Comparison of ENCODE assay signal across 27 cellular contexts in the genomic region with DNA sequence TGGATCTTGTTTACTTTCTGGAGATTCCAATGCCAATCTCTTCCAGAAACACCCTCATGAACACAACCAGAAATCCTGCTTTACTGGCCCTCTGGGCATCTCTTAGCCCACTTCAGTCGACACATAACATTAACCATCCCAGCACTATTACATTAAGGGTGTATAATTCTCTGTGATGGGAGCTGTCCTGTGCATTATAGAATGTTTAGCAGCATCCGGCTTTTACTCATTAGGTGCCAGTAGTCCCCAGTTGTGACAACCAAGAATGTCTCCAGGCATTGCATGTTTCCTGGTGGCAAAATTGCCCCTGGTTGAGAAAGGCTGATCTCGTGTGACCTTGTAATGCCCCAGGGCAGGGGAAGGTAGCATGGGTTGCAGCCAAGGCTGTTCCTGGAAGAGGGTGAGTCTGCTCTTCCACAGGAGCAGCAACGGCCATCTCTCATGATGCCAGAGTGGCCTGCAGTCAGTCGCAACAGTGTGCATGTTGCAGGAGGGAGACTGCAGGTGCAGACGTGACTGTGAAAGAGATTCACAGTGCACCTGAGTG. TPM values are rescaled to one million over a fixed set of nuclear protein-coding genes. Genes with fewer than 3 reads are reported as not detected.
DNase-seq lines count a peak whose midpoint lies in the region; ATAC-seq and TF ChIP-seq lines count a peak whose summit lies in the region.
"Had no signal": no experiment of that assay in that cellular context is flagged by ENCODE, and none has a peak within 500 bp of the region (broad histone marks: within the 10 kb centered on the region; RNA-seq: fewer than 3 reads in every experiment).

No MANE protein-coding gene starts in this region.

- H3K27me3 ChIP-seq in BE2C = no peaks in the 10 kb centered on the region
- no peaks in the 10 kb centered on the region for H3K27me3 ChIP-seq in Caco-2 (replicated peaks; ENCODE audit: control insufficient read depth, insufficient read depth, low read length)
- peaks cover 17% of the 10 kb centered on the region; the same call in 1 of the 2 replicates for H3K27me3 ChIP-seq in SK-N-SH (ENCODE audit: insufficient read depth)
- H3K27me3 ChIP-seq in right lobe of liver = no peaks in the 10 kb centered on the region
- H3K27me3 ChIP-seq: BLaER1 treated with 17β-estradiol and CSF1 and Interleukin-3, amounts not matched to agents 10 nM and 100 nM had no signal

- no peaks in the 10 kb centered on the region for H4K20me1 ChIP-seq in SK-N-SH (ENCODE audit: insufficient read depth)
- H4K20me1 ChIP-seq: BLaER1 treated with 17β-estradiol and CSF1 and Interleukin-3, amounts not matched to agents 10 nM and 100 nM had no signal

- ATAC-seq in right lobe of liver = peak in 3 of 4 donors; percentile 20 to 46 (median 35)
- ATAC-seq in HG03135 (IDR thresholded peaks at IDR 0.05; ENCODE audit: unreplicated experiment) = no peak
- ATAC-seq in GM21360 (IDR thresholded peaks at IDR 0.05; ENCODE audit: unreplicated experiment) = no peak
- ATAC-seq: CD8-positive, alpha-beta T cell; GM12878 had no signal

- H3K9me3 ChIP-seq in BE2C = no peaks in the 10 kb centered on the region
- H3K9me3 ChIP-seq in Caco-2 = peaks cover 3% of the 10 kb centered on the region; the same call in 1 of the 2 replicates
- no peaks in the 10 kb centered on the region for H3K9me3 ChIP-seq in SK-N-SH
- no peaks in the 10 kb centered on the region for H3K9me3 ChIP-seq in right lobe of liver

- no peak overlapping the region for H3K9ac ChIP-seq in SK-N-SH
- H3K9ac ChIP-seq: BLaER1 treated with 17β-estradiol and CSF1 and Interleukin-3, amounts not matched to agents 10 nM and 100 nM had no signal

- H3K4me3 ChIP-seq in BE2C (ENCODE audit: low read depth, low read length) (no peak overlapping the region), Caco-2 (ENCODE audit: low read depth, low read length) (no peak overlapping the region), SK-N-SH (ENCODE audit: low read depth in 2 of 2, low read length in 1 of 2) (no peak overlapping the region), right lobe of liver (no peak overlapping the region)
- H3K4me3 ChIP-seq: BLaER1 treated with 17β-estradiol and CSF1 and Interleukin-3, amounts not matched to agents 10 nM and 100 nM; GM12878 had no signal

- TF ChIP-seq EP300 in SK-N-SH (IDR thresholded peaks at IDR 0.05; ENCODE audit: borderline replicate concordance in 1 of 2, low read depth in 1 of 2, low read length in 1 of 2) = peak in 1 of 2 experiments; percentile 80; a peak in 2 of 4 replicates

- WGBS in SK-N-SH (ENCODE audit: low lambda C conversion rate) = 23% methylated on average over 6 of the region's 6 CpGs
- WGBS in right lobe of liver (ENCODE audit: insufficient coverage, low coverage, low lambda C conversion rate, missing lambda C conversion rate) = 63% methylated on average over 3 of the region's 6 CpGs

- H3K4me1 ChIP-seq in BE2C (peaks cover 5% of the 10 kb centered on the region), Caco-2 (peaks cover 10% of the 10 kb centered on the region), SK-N-SH (ENCODE audit: control insufficient read depth in 1 of 2, insufficient read depth in 2 of 2, low read depth in 1 of 2, low read length in 1 of 2) (peaks cover 0 to 41% of the 10 kb centered on the region in 2 experiments; a peak in 2 of 4 replicates), right lobe of liver (peaks cover 0 to 26% (median 4%) of the 10 kb centered on the region in 4 donors)
- H3K4me1 ChIP-seq: BLaER1 treated with 17β-estradiol and CSF1 and Interleukin-3, amounts not matched to agents 10 nM and 100 nM had no signal

- no peak overlapping the region for H3K4me3 Mint-ChIP-seq in Caco-2 (ENCODE audit: unreplicated experiment)
- H3K4me3 Mint-ChIP-seq: CD4-positive, alpha-beta T cell; CD8-positive, alpha-beta T cell had no signal

- no peaks in the 10 kb centered on the region for H3K27me3 Mint-ChIP-seq in Caco-2 (ENCODE audit: insufficient read depth, unreplicated experiment)

- CTCF ChIA-PET in Caco-2 (lab: Charles Lee) = no interaction called here
- CTCF ChIA-PET in SK-N-SH (lab: Yijun Ruan, JAX) = interaction anchor here (2.2 to 5.2 kb wide), 4 partner anchors 28 to 151 kb away, joined by 6 to 26 read pairs (median 8); no protein-coding TSS in a partner anchor

- H3K9me2 ChIP-seq in SK-N-SH = no peaks in the 10 kb centered on the region

- DNase-seq in BE2C (peak; percentile 53), Caco-2 (no peak), SK-N-SH (peak; percentile 42), right lobe of liver (no peak), epidermal melanocyte (ENCODE audit: insufficient read length, low spot score) (no peak), GM13976 (ENCODE audit: low spot score) (no peak)
- DNase-seq: 8988T; ACHN; CD4-positive, alpha-beta T cell; CD8-positive, alpha-beta T cell; DMS 273 treated with DMSO at 0.1 percent for 48 hours; DMS153; DMS53; DMS79; DND-41; EL; GDM1 had no signal

- H3F3A ChIP-seq in SK-N-SH (replicated peaks; ENCODE audit: insufficient read depth) = no peaks in the 10 kb centered on the region

- peak overlapping the region in 1 of 2 experiments; percentile 96; a peak in 2 of 4 replicates for H3K27ac ChIP-seq in SK-N-SH (ENCODE audit: low read depth in 2 of 2, low read length in 1 of 2)
- no peak overlapping the region for H3K27ac ChIP-seq in right lobe of liver
- H3K27ac ChIP-seq: BLaER1 treated with 17β-estradiol and CSF1 and Interleukin-3, amounts not matched to agents 10 nM and 100 nM; C4-2B had no signal

- POLR2A ChIA-PET in Caco-2 (lab: Charles Lee) = no interaction called here
- POLR2A ChIA-PET in SK-N-SH (lab: Yijun Ruan, JAX) = interaction anchor here (0.6 to 2.4 kb wide), 5 partner anchors 8 to 108 kb away, joined by 3 to 10 read pairs (median 3); no protein-coding TSS in a partner anchor

- peaks cover 13% of the 10 kb centered on the region for H3K36me3 Mint-ChIP-seq in Caco-2 (ENCODE audit: insufficient read depth, unreplicated experiment)
- H3K36me3 Mint-ChIP-seq: CD8-positive, alpha-beta T cell had no signal

- peak overlapping the region; percentile 94 for H3K27ac Mint-ChIP-seq in Caco-2 (ENCODE audit: unreplicated experiment)
- H3K27ac Mint-ChIP-seq: CD4-positive, alpha-beta T cell; CD8-positive, alpha-beta T cell had no signal

- no peak for TF ChIP-seq POLR2A in right lobe of liver (IDR thresholded peaks at IDR 0.05)

- TF ChIP-seq CTCF in BE2C (IDR thresholded peaks at IDR 0.05; ENCODE audit: low read depth, low read length) = no peak
- TF ChIP-seq CTCF in Caco-2 (IDR thresholded peaks at IDR 0.05; ENCODE audit: insufficient read depth in 1 of 2, low read depth in 1 of 2, low read length in 1 of 2, severe bottlenecking in 1 of 2, unreplicated experiment in 1 of 2) = no peak
- no peak for TF ChIP-seq CTCF in SK-N-SH (IDR thresholded peaks at IDR 0.05)
- no peak for TF ChIP-seq CTCF in right lobe of liver (IDR thresholded peaks at IDR 0.05)
- TF ChIP-seq CTCF in GM13976 (IDR thresholded peaks at IDR 0.05; ENCODE audit: borderline replicate concordance, control extremely low read depth, extremely low read depth, insufficient read depth, missing control alignments) = no peak

- H3K36me3 ChIP-seq in BE2C (no peaks in the 10 kb centered on the region), Caco-2 (ENCODE audit: control insufficient read depth, insufficient read depth, low read length) (no peaks in the 10 kb centered on the region), SK-N-SH (replicated peaks in 1 of 2; ENCODE audit: control insufficient read depth in 1 of 2, insufficient read depth in 2 of 2, low read length in 1 of 2) (no peaks in the 10 kb centered on the region), right lobe of liver (no peaks in the 10 kb centered on the region)
- H3K36me3 ChIP-seq: BLaER1 treated with 17β-estradiol and CSF1 and Interleukin-3, amounts not matched to agents 10 nM and 100 nM had no signal

- TF ChIP-seq RAD21 in SK-N-SH (IDR thresholded peaks at IDR 0.05; ENCODE audit: low read length) = no peak

- H3K4me2 ChIP-seq in SK-N-SH = no peak overlapping the region
- H3K4me2 ChIP-seq: BLaER1 treated with 17β-estradiol and CSF1 and Interleukin-3, amounts not matched to agents 10 nM and 100 nM had no signal

- no peak overlapping the region for H2AFZ ChIP-seq in SK-N-SH (ENCODE audit: low read depth)

- in situ Hi-C loops in GM13976 (cut with MboI; ENCODE audit: low sequenced_read_pairs, unreplicated experiment) = no loop called here

- H3K4me1 Mint-ChIP-seq in Caco-2 (ENCODE audit: low read depth, unreplicated experiment) = peaks cover 23% of the 10 kb centered on the region

- intact Hi-C loops in Caco-2 (cut with micrococcal nuclease; ENCODE audit: unreplicated experiment) = loop anchor here (10.0 kb wide), 1 partner anchor 1037 kb away; no protein-coding TSS in a partner anchor
- intact Hi-C loops in right lobe of liver (cut with DNase I) = no loop called here

- peaks cover 10% of the 10 kb centered on the region for H3K9me3 Mint-ChIP-seq in Caco-2 (ENCODE audit: unreplicated experiment)
- H3K9me3 Mint-ChIP-seq: CD4-positive, alpha-beta T cell had no signal

- no TSS peak for BruUV-seq in Caco-2 (replicated peaks; lab: Mats Ljungman, UMichigan)

- H3K79me2 ChIP-seq in SK-N-SH (ENCODE audit: insufficient read depth) = no peaks in the 10 kb centered on the region

TF ChIP-seq in SK-N-SH, 30 proteins besides CTCF, POLR2A, EP300 and RAD21 (continues in another document):
- peak; percentile 84 for TF ChIP-seq FOXJ3 (CRISPR knock-in tag; IDR thresholded peaks at IDR 0.05)
- peak; percentile 48; the same call in 1 of the 2 replicates for TF ChIP-seq GATA2 (CRISPR knock-in tag; IDR thresholded peaks at IDR 0.05)
- TF ChIP-seq YY1 (IDR thresholded peaks at IDR 0.05; ENCODE audit: low read depth) = no peak
- TF ChIP-seq EZH2phosphoT487 (IDR thresholded peaks at IDR 0.05; ENCODE audit: borderline replicate concordance, low read depth) = no peak
- no peak for TF ChIP-seq FOXM1 (IDR thresholded peaks at IDR 0.05; ENCODE audit: low read depth)
- TF ChIP-seq RCOR1 (IDR thresholded peaks at IDR 0.05; ENCODE audit: low read length) = peak; percentile 85; the same call in 1 of the 2 replicates
- no peak for TF ChIP-seq MEF2A (IDR thresholded peaks at IDR 0.05; ENCODE audit: borderline replicate concordance, low read depth)
- TF ChIP-seq, protein P1, sequence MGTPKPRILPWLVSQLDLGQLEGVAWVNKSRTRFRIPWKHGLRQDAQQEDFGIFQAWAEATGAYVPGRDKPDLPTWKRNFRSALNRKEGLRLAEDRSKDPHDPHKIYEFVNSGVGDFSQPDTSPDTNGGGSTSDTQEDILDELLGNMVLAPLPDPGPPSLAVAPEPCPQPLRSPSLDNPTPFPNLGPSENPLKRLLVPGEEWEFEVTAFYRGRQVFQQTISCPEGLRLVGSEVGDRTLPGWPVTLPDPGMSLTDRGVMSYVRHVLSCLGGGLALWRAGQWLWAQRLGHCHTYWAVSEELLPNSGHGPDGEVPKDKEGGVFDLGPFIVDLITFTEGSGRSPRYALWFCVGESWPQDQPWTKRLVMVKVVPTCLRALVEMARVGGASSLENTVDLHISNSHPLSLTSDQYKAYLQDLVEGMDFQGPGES (IDR thresholded peaks at IDR 0.05; ENCODE audit: low read depth, low read length) = no peak

RNA-seq across cellular contexts. Expression of a gene that starts 2.6 kb away (rescaled TPM):
- 50.6 TPM for polyA plus RNA-seq in BE2C (2012; ENCODE audit: insufficient read depth, insufficient read length, low read depth)
- 75.9 and 87.0 TPM in 2 replicates for total RNA-seq in Caco-2 (2022)
- 1.8 and 5.4 TPM in 2 replicates for polyA plus RNA-seq in SK-N-SH (2012; rRNA removed)
- polyA plus RNA-seq in SK-N-SH (2012; cell fraction: cytosol; rRNA removed) = 5.0 and 9.3 TPM in 2 replicates
- 2.0 and 2.3 TPM in 2 replicates for polyA plus RNA-seq in SK-N-SH (2012; cell fraction: nucleus; rRNA removed)
- 10 to 100 TPM; 37.9 to 75.7 (median 45.2) TPM for total RNA-seq in right lobe of liver
- total RNA-seq: A673; CD4-positive, alpha-beta T cell; CD8-positive, alpha-beta T cell; Daoy; G401; GM12878 had no signal
- polyA plus RNA-seq: AG04450, BJ, GM12878 had no signal

Comparison
In these comparisons a context has a peak if more than half of its experiments do, and no peak if none do; other contexts are left out.
1. DNase-seq: peak in BE2C (single experiment) and SK-N-SH (single experiment); none in Caco-2 (0 of 2), right lobe of liver (0 of 3), epidermal melanocyte (single experiment) and GM13976 (single experiment).
2. ATAC-seq: peak in right lobe of liver (3 of 4); none in HG03135 (single experiment) and GM21360 (single experiment).